ENCODE assay signal across 11 cellular contexts in genomic region chr17:62807812-62808575, GRCh38. TPM values are rescaled to one million over a fixed set of nuclear protein-coding genes. Genes with fewer than 3 reads are reported as not detected.
DNase-seq lines count a peak whose midpoint lies in the region; TF ChIP-seq lines count a peak whose summit lies in the region.
"Had no signal": no experiment of that assay in that cellular context is flagged by ENCODE, and none has a peak within 500 bp of the region (broad histone marks: within the 10 kb centered on the region; RNA-seq: fewer than 3 reads in every experiment).

MARCHF10 (minus strand) TSS chr17:62808314; CDS start chr17:62801735, 6,579 bp downstream.

- TF ChIP-seq CTCF in endodermal cell (conservative IDR thresholded peaks at IDR 0.05) = no peak

- no peak within 1 kb of the TSS for H4K12ac ChIP-seq in trophoblast cell (ENCODE audit: low read depth, low read length)

- no peak within 1 kb of the TSS for H3K27ac Mint-ChIP-seq in activated CD4-positive, alpha-beta T cell treated with anti-CD3 and anti-CD28 coated beads, Interleukin-2, amount 10 ng/mL, durations not matched to agents 24 days and 14 days
- no peak within 1 kb of the TSS for H3K27ac Mint-ChIP-seq in endodermal cell
- H3K27ac Mint-ChIP-seq in activated T-helper 2 cell treated with anti-CD3 and anti-CD28 coated beads, Interferon-gamma antibody, Interleukin-2, Interleukin-4, amounts not matched to agents 10 μg/mL and 5 μg/mL and 100 μg/mL, durations not matched to agents 14 hours and 24 hours and 36 hours = no peak within 1 kb of the TSS

- WGBS in endodermal cell (ENCODE audit: insufficient coverage in 1 of 2, insufficient read length in 1 of 2), 2 experiments = 6 to 11% methylated on average over 28 to 57 of the region's 57 CpGs
- no CpG with 5 or more reads among the region's 57 CpGs for WGBS in trophoblast cell (ENCODE audit: extremely low coverage, insufficient coverage, insufficient read length)

- H2AFZ ChIP-seq in trophoblast cell (ENCODE audit: insufficient read depth, low read length, poor library complexity) = peak within 1 kb of the TSS; percentile 43

- H4K91ac ChIP-seq in trophoblast cell (ENCODE audit: low read depth, low read length) = peak within 1 kb of the TSS; percentile 86

- peak within 1 kb of the TSS; percentile 22 for H2AK5ac ChIP-seq in trophoblast cell (ENCODE audit: low read length)

- H3K9me3 ChIP-seq in endodermal cell (ENCODE audit: control insufficient read depth, low read length) (no peaks in the 10 kb centered on the region), trophoblast cell (ENCODE audit: insufficient read depth, low read depth, low read length) (peaks cover 2% of the 10 kb centered on the region), MG63 (no peaks in the 10 kb centered on the region)

- H3K36me3 Mint-ChIP-seq in activated CD4-positive, alpha-beta T cell treated with anti-CD3 and anti-CD28 coated beads, Interleukin-2, amount 10 ng/mL, durations not matched to agents 24 days and 14 days (ENCODE audit: low read depth) = no peaks in the 10 kb centered on the region
- no peaks in the 10 kb centered on the region for H3K36me3 Mint-ChIP-seq in endodermal cell (ENCODE audit: low read depth)
- no peaks in the 10 kb centered on the region for H3K36me3 Mint-ChIP-seq in activated T-helper 2 cell treated with anti-CD3 and anti-CD28 coated beads, Interferon-gamma antibody, Interleukin-2, Interleukin-4, amounts not matched to agents 10 μg/mL and 5 μg/mL and 100 μg/mL, durations not matched to agents 14 hours and 24 hours and 36 hours (ENCODE audit: low read depth)
- H3K36me3 Mint-ChIP-seq: CD8-positive, alpha-beta memory T cell had no signal

- intact Hi-C loops in activated CD4-positive, alpha-beta T cell treated with anti-CD3 and anti-CD28 coated beads, Interleukin-2, amount 10 ng/mL, durations not matched to agents 24 days and 14 days (cut with micrococcal nuclease) = no loop called here
- intact Hi-C loops in activated T-helper 2 cell treated with anti-CD3 and anti-CD28 coated beads, Interferon-gamma antibody, Interleukin-2, Interleukin-4, amounts not matched to agents 10 μg/mL and 5 μg/mL and 100 μg/mL, durations not matched to agents 14 hours and 24 hours and 36 hours (cut with micrococcal nuclease) = no loop called here

- H3K9ac ChIP-seq in endodermal cell (ENCODE audit: extremely low read depth, low read length, poor library complexity, severe bottlenecking) = no peak within 1 kb of the TSS
- no peak within 1 kb of the TSS for H3K9ac ChIP-seq in trophoblast cell (ENCODE audit: low read length)

- H3K4ac ChIP-seq in trophoblast cell (ENCODE audit: low read depth, low read length) = peak within 1 kb of the TSS; percentile 60

- peak within 1 kb of the TSS; percentile 63 for H3K4me2 ChIP-seq in trophoblast cell (ENCODE audit: low read length)

- H3K36me3 ChIP-seq in endodermal cell (ENCODE audit: control insufficient read depth, insufficient read depth, low read length) = no peaks in the 10 kb centered on the region
- H3K36me3 ChIP-seq in trophoblast cell (ENCODE audit: control insufficient read depth in 1 of 2, insufficient read depth in 2 of 2, low read length in 2 of 2) = no peaks in the 10 kb centered on the region
- no peaks in the 10 kb centered on the region for H3K36me3 ChIP-seq in MG63

- H3K79me2 ChIP-seq in trophoblast cell (ENCODE audit: control insufficient read depth, insufficient read depth, low read length, poor library complexity) = peaks cover 3% of the 10 kb centered on the region

- peaks cover 42% of the 10 kb centered on the region for H3K27me3 Mint-ChIP-seq in activated CD4-positive, alpha-beta T cell treated with anti-CD3 and anti-CD28 coated beads, Interleukin-2, amount 10 ng/mL, durations not matched to agents 24 days and 14 days
- peaks cover 28% of the 10 kb centered on the region for H3K27me3 Mint-ChIP-seq in endodermal cell (ENCODE audit: insufficient read depth)
- H3K27me3 Mint-ChIP-seq in activated T-helper 2 cell treated with anti-CD3 and anti-CD28 coated beads, Interferon-gamma antibody, Interleukin-2, Interleukin-4, amounts not matched to agents 10 μg/mL and 5 μg/mL and 100 μg/mL, durations not matched to agents 14 hours and 24 hours and 36 hours (ENCODE audit: low read depth) = peaks cover 39% of the 10 kb centered on the region

- H4K8ac ChIP-seq in trophoblast cell (ENCODE audit: low read depth, low read length) = peak within 1 kb of the TSS; percentile 50

- H3K4me1 ChIP-seq in endodermal cell (ENCODE audit: control insufficient read depth, insufficient read depth, low read length) (no peaks in the 10 kb centered on the region), trophoblast cell (ENCODE audit: control insufficient read depth in 1 of 2, insufficient read depth in 2 of 2, low read length in 2 of 2) (peaks cover 22 to 28% of the 10 kb centered on the region in 2 experiments)

- no peak within 1 kb of the TSS for H3K4me3 Mint-ChIP-seq in activated CD4-positive, alpha-beta T cell treated with anti-CD3 and anti-CD28 coated beads, Interleukin-2, amount 10 ng/mL, durations not matched to agents 24 days and 14 days
- H3K4me3 Mint-ChIP-seq in endodermal cell = peak within 1 kb of the TSS; percentile 44
- no peak within 1 kb of the TSS for H3K4me3 Mint-ChIP-seq in activated T-helper 2 cell treated with anti-CD3 and anti-CD28 coated beads, Interferon-gamma antibody, Interleukin-2, Interleukin-4, amounts not matched to agents 10 μg/mL and 5 μg/mL and 100 μg/mL, durations not matched to agents 14 hours and 24 hours and 36 hours (ENCODE audit: low read depth)

- H3K27me3 ChIP-seq in endodermal cell (ENCODE audit: control insufficient read depth, insufficient read depth, low read length, poor library complexity, severe bottlenecking) (peaks cover 9% of the 10 kb centered on the region), trophoblast cell (ENCODE audit: insufficient read depth, low read length) (no peaks in the 10 kb centered on the region), MG63 (no peaks in the 10 kb centered on the region; the same call in 1 of the 2 replicates)

- no peaks in the 10 kb centered on the region for H3K9me3 Mint-ChIP-seq in activated CD4-positive, alpha-beta T cell treated with anti-CD3 and anti-CD28 coated beads, Interleukin-2, amount 10 ng/mL, durations not matched to agents 24 days and 14 days
- H3K9me3 Mint-ChIP-seq in endodermal cell = no peaks in the 10 kb centered on the region
- H3K9me3 Mint-ChIP-seq in activated T-helper 2 cell treated with anti-CD3 and anti-CD28 coated beads, Interferon-gamma antibody, Interleukin-2, Interleukin-4, amounts not matched to agents 10 μg/mL and 5 μg/mL and 100 μg/mL, durations not matched to agents 14 hours and 24 hours and 36 hours = no peaks in the 10 kb centered on the region

- no peak within 1 kb of the TSS for H3K23ac ChIP-seq in trophoblast cell (ENCODE audit: low read length)

- no peaks in the 10 kb centered on the region for H3K4me1 Mint-ChIP-seq in activated CD4-positive, alpha-beta T cell treated with anti-CD3 and anti-CD28 coated beads, Interleukin-2, amount 10 ng/mL, durations not matched to agents 24 days and 14 days
- no peaks in the 10 kb centered on the region for H3K4me1 Mint-ChIP-seq in endodermal cell
- no peaks in the 10 kb centered on the region for H3K4me1 Mint-ChIP-seq in activated T-helper 2 cell treated with anti-CD3 and anti-CD28 coated beads, Interferon-gamma antibody, Interleukin-2, Interleukin-4, amounts not matched to agents 10 μg/mL and 5 μg/mL and 100 μg/mL, durations not matched to agents 14 hours and 24 hours and 36 hours (ENCODE audit: low read depth)

- H3K18ac ChIP-seq in trophoblast cell (ENCODE audit: low read length) = peak within 1 kb of the TSS; percentile 22

- peak within 1 kb of the TSS; percentile 65 for H2BK5ac ChIP-seq in trophoblast cell (ENCODE audit: low read depth, low read length, poor library complexity)

- H3K4me3 ChIP-seq in endodermal cell (ENCODE audit: low read length) = no peak within 1 kb of the TSS
- no peak within 1 kb of the TSS for H3K4me3 ChIP-seq in trophoblast cell (ENCODE audit: low read depth, low read length)
- no peak within 1 kb of the TSS for H3K4me3 ChIP-seq in MG63

- DNase-seq in activated CD4-positive, alpha-beta T cell treated with anti-CD3 and anti-CD28 coated beads for 1 hour = peak; percentile 10
- DNase-seq in activated CD4-positive, alpha-beta T cell treated with anti-CD3 and anti-CD28 coated beads, Interleukin-2, amount 10 ng/mL, durations not matched to agents 24 days and 14 days = no peak
- DNase-seq in SK-N-DZ (ENCODE audit: low spot score) = peak; percentile 29
- peak; percentile 88 for DNase-seq in endodermal cell
- peak; percentile 48 to 85 for DNase-seq in trophoblast cell
- no peak for DNase-seq in activated T-helper 2 cell treated with anti-CD3 and anti-CD28 coated beads, Interferon-gamma antibody, Interleukin-2, Interleukin-4, amounts not matched to agents 10 μg/mL and 5 μg/mL and 100 μg/mL, durations not matched to agents 14 hours and 24 hours and 36 hours (ENCODE audit: low spot score)
- DNase-seq in MG63 = no peak
- no peak for DNase-seq in inferior parietal cortex (ENCODE audit: extremely low spot score)

- peak within 1 kb of the TSS; percentile 68 for H3K14ac ChIP-seq in trophoblast cell (ENCODE audit: low read length)

- H2BK120ac ChIP-seq in trophoblast cell (ENCODE audit: insufficient read depth, low read length, poor library complexity) = peak within 1 kb of the TSS; percentile 91

- peaks cover 26% of the 10 kb centered on the region for H3K79me1 ChIP-seq in trophoblast cell (ENCODE audit: low read length)

- H2BK12ac ChIP-seq in trophoblast cell (ENCODE audit: low read length) = peak within 1 kb of the TSS; percentile 99

- H3K27ac ChIP-seq in endodermal cell (ENCODE audit: low read depth, low read length) (no peak within 1 kb of the TSS), trophoblast cell (ENCODE audit: low read depth, low read length) (peak within 1 kb of the TSS; percentile 30)

RNA-seq across cellular contexts. Expression of gene MARCHF10, which starts in this region (rescaled TPM):
- total RNA-seq in activated CD4-positive, alpha-beta T cell treated with anti-CD3 and anti-CD28 coated beads, Interleukin-2, amount 10 ng/mL, durations not matched to agents 24 days and 14 days = not detected in 2 replicates
- not detected in 2 replicates for polyA plus RNA-seq in SK-N-DZ (2014; cell fraction: cytosol; rRNA removed)
- polyA plus RNA-seq in SK-N-DZ (2014; cell fraction: nucleus; rRNA removed) = not detected in 2 replicates
- 1 to 10 TPM in 1 of 2 donors, under 1 TPM in 1; 0.57 to 1.7 TPM for total RNA-seq in endodermal cell
- polyA plus RNA-seq in endodermal cell (2013, experiment 1 of 2) = 0.89 TPM
- polyA plus RNA-seq in endodermal cell (2013, experiment 2 of 2) = 0.87 TPM
- polyA plus RNA-seq in trophoblast cell (2013) = 0.62 and 0.69 TPM in 2 replicates
- total RNA-seq in activated T-helper 2 cell treated with anti-CD3 and anti-CD28 coated beads, Interferon-gamma antibody, Interleukin-2, Interleukin-4, amounts not matched to agents 10 μg/mL and 5 μg/mL and 100 μg/mL, durations not matched to agents 14 hours and 24 hours and 36 hours = not detected in 2 replicates
- not detected in 2 replicates for total RNA-seq in MG63 (2014; rRNA removed; shearing (Covaris generic); ENCODE audit: low replicate concordance)
- total RNA-seq: CD8-positive, alpha-beta memory T cell; skeletal muscle tissue; T-helper 1 cell treated with Interleukin-12 subunit alpha and Interleukin-12 subunit beta and Interleukin-4 antibody, amounts not matched to agents 30 ng/mL and 1 ng/mL, for 36 hours had no signal

Comparison
In these comparisons a context has a peak if more than half of its experiments do, and no peak if none do; other contexts are left out.
1. DNase-seq: peak in activated CD4-positive, alpha-beta T cell treated with anti-CD3 and anti-CD28 coated beads for 1 hour (single experiment), SK-N-DZ (single experiment), endodermal cell (single experiment) and trophoblast cell (2 of 2); none in activated CD4-positive, alpha-beta T cell treated with anti-CD3 and anti-CD28 coated beads, Interleukin-2, amount 10 ng/mL, durations not matched to agents 24 days and 14 days (single experiment), activated T-helper 2 cell treated with anti-CD3 and anti-CD28 coated beads, Interferon-gamma antibody, Interleukin-2, Interleukin-4, amounts not matched to agents 10 μg/mL and 5 μg/mL and 100 μg/mL, durations not matched to agents 14 hours and 24 hours and 36 hours (single experiment), MG63 (single experiment) and inferior parietal cortex (single experiment).